In genomic region chr4:2799971-2800690, GRCh38 we compare ENCODE assay signal across 8 cellular contexts. TPM values are rescaled to one million over a fixed set of nuclear protein-coding genes. Genes with fewer than 3 reads are reported as not detected.
DNase-seq lines count a peak whose midpoint lies in the region; ATAC-seq and TF ChIP-seq lines count a peak whose summit lies in the region.

No MANE protein-coding gene starts in this region.

- peak overlapping the region; percentile 67 for H3K4me3 Mint-ChIP-seq in activated T-helper 2 cell treated with anti-CD3 and anti-CD28 coated beads, Interferon-gamma antibody, Interleukin-2, Interleukin-4, amounts not matched to agents 10 μg/mL and 5 μg/mL and 100 μg/mL, durations not matched to agents 14 hours and 24 hours and 36 hours (ENCODE audit: low read depth)
- peak overlapping the region; percentile 87 to 93 for H3K4me3 Mint-ChIP-seq in stimulated activated naive B cell treated with anti-CD40 and anti-IgM and Interleukin-4, amounts not matched to agents 10 μg/mL and 1 μg/mL and 100 μg/mL, for 72 hours

- H3K4me1 ChIP-seq in HUES6 (ENCODE audit: control insufficient read depth, insufficient read depth, low read length) (peaks cover 31% of the 10 kb centered on the region), hepatocyte (ENCODE audit: insufficient read depth) (peaks cover 55% of the 10 kb centered on the region)

- H3K27me3 ChIP-seq in HUES6 (ENCODE audit: control insufficient read depth, insufficient read depth, low read length) (no peaks in the 10 kb centered on the region), hepatocyte (no peaks in the 10 kb centered on the region), MG63 (no peaks in the 10 kb centered on the region)

- H3K4me2 ChIP-seq in hepatocyte = peak overlapping the region; percentile 61

- no peaks in the 10 kb centered on the region for H4K20me1 ChIP-seq in hepatocyte (ENCODE audit: insufficient read depth, poor library complexity, severe bottlenecking)

- H3K79me2 ChIP-seq in hepatocyte = peaks cover 40% of the 10 kb centered on the region

- H3K36me3 ChIP-seq in HUES6 (ENCODE audit: control insufficient read depth, insufficient read depth, low read length) (no peaks in the 10 kb centered on the region), hepatocyte (replicated peaks; ENCODE audit: insufficient read depth, low read depth) (no peaks in the 10 kb centered on the region), MG63 (peaks cover 4% of the 10 kb centered on the region; the same call in 1 of the 2 replicates)

- peak overlapping the region; percentile 9 for H3K9ac ChIP-seq in HUES6 (ENCODE audit: low read length)

- TF ChIP-seq CTCF in hepatocyte (IDR thresholded peaks at IDR 0.05; ENCODE audit: poor library complexity) = no peak

- H3K9me3 ChIP-seq in HUES6 (ENCODE audit: control insufficient read depth, insufficient read depth, low read depth, low read length) (no peaks in the 10 kb centered on the region), hepatocyte (ENCODE audit: low read depth) (no peaks in the 10 kb centered on the region), MG63 (no peaks in the 10 kb centered on the region)

- intact Hi-C loops in activated T-helper 2 cell treated with anti-CD3 and anti-CD28 coated beads, Interferon-gamma antibody, Interleukin-2, Interleukin-4, amounts not matched to agents 10 μg/mL and 5 μg/mL and 100 μg/mL, durations not matched to agents 14 hours and 24 hours and 36 hours (cut with micrococcal nuclease) = loop anchor here (2.0 kb wide), 2 partner anchors 35 to 53 kb away; no protein-coding TSS in a partner anchor

- no peak overlapping the region for H3K27ac Mint-ChIP-seq in activated T-helper 2 cell treated with anti-CD3 and anti-CD28 coated beads, Interferon-gamma antibody, Interleukin-2, Interleukin-4, amounts not matched to agents 10 μg/mL and 5 μg/mL and 100 μg/mL, durations not matched to agents 14 hours and 24 hours and 36 hours
- H3K27ac Mint-ChIP-seq in stimulated activated naive B cell treated with anti-CD40 and anti-IgM and Interleukin-4, amounts not matched to agents 10 μg/mL and 1 μg/mL and 100 μg/mL, for 72 hours = peak overlapping the region; percentile 96

- H3K27ac ChIP-seq in HUES6 (ENCODE audit: low read depth, low read length) (peak overlapping the region; percentile 24; the same call in 1 of the 2 replicates), hepatocyte (peak overlapping the region; percentile 94)

- H2AFZ ChIP-seq in hepatocyte = no peak overlapping the region

- peaks cover 37% of the 10 kb centered on the region for H3K4me1 Mint-ChIP-seq in activated T-helper 2 cell treated with anti-CD3 and anti-CD28 coated beads, Interferon-gamma antibody, Interleukin-2, Interleukin-4, amounts not matched to agents 10 μg/mL and 5 μg/mL and 100 μg/mL, durations not matched to agents 14 hours and 24 hours and 36 hours (ENCODE audit: low read depth)
- H3K4me1 Mint-ChIP-seq in stimulated activated naive B cell treated with anti-CD40 and anti-IgM and Interleukin-4, amounts not matched to agents 10 μg/mL and 1 μg/mL and 100 μg/mL, for 72 hours = peaks cover 64 to 92% of the 10 kb centered on the region in 2 donors

- H3K27me3 Mint-ChIP-seq in activated T-helper 2 cell treated with anti-CD3 and anti-CD28 coated beads, Interferon-gamma antibody, Interleukin-2, Interleukin-4, amounts not matched to agents 10 μg/mL and 5 μg/mL and 100 μg/mL, durations not matched to agents 14 hours and 24 hours and 36 hours (ENCODE audit: low read depth) = no peaks in the 10 kb centered on the region
- no peaks in the 10 kb centered on the region for H3K27me3 Mint-ChIP-seq in stimulated activated naive B cell treated with anti-CD40 and anti-IgM and Interleukin-4, amounts not matched to agents 10 μg/mL and 1 μg/mL and 100 μg/mL, for 72 hours

- H3K36me3 Mint-ChIP-seq in activated T-helper 2 cell treated with anti-CD3 and anti-CD28 coated beads, Interferon-gamma antibody, Interleukin-2, Interleukin-4, amounts not matched to agents 10 μg/mL and 5 μg/mL and 100 μg/mL, durations not matched to agents 14 hours and 24 hours and 36 hours (ENCODE audit: low read depth) = no peaks in the 10 kb centered on the region
- peaks cover 2 to 10% of the 10 kb centered on the region in 2 donors for H3K36me3 Mint-ChIP-seq in stimulated activated naive B cell treated with anti-CD40 and anti-IgM and Interleukin-4, amounts not matched to agents 10 μg/mL and 1 μg/mL and 100 μg/mL, for 72 hours

- no peak for ATAC-seq in stimulated activated naive B cell treated with anti-CD40 and anti-IgM and Interleukin-4, amounts not matched to agents 10 μg/mL and 1 μg/mL and 100 μg/mL, for 72 hours (replicated peaks)

- H3K9me2 ChIP-seq in hepatocyte (replicated peaks; ENCODE audit: insufficient read depth) = no peaks in the 10 kb centered on the region

- 86% methylated on average over 17 of the region's 23 CpGs for WGBS in hepatocyte (ENCODE audit: low lambda C conversion rate, missing lambda C conversion rate)

- H3K4me3 ChIP-seq in HUES6 (ENCODE audit: low read depth, low read length) (no peak overlapping the region), hepatocyte (no peak overlapping the region), MG63 (no peak overlapping the region)

- no peak for DNase-seq in activated T-helper 2 cell treated with anti-CD3 and anti-CD28 coated beads, Interferon-gamma antibody, Interleukin-2, Interleukin-4, amounts not matched to agents 10 μg/mL and 5 μg/mL and 100 μg/mL, durations not matched to agents 14 hours and 24 hours and 36 hours (ENCODE audit: low spot score)
- DNase-seq in hepatocyte (ENCODE audit: low spot score) = no peak
- DNase-seq in stimulated activated naive B cell treated with anti-CD40 and anti-IgM and Interleukin-4, amounts not matched to agents 10 μg/mL and 1 μg/mL and 100 μg/mL, for 72 hours = no peak
- no peak for DNase-seq in stimulated activated CD4-positive, alpha-beta T cell treated with anti-CD3 and anti-CD28 coated beads, Interleukin-1b, Interleukin-23, amount 100 ng/mL, for 48 hours
- no peak for DNase-seq in NCI-H526 (lab: John Stamatoyannopoulos, UW)
- DNase-seq in MG63 = no peak
- no peak for DNase-seq in NCI-H748 (lab: John Stamatoyannopoulos, UW; ENCODE audit: unreplicated experiment)

- no peaks in the 10 kb centered on the region for H3K9me3 Mint-ChIP-seq in activated T-helper 2 cell treated with anti-CD3 and anti-CD28 coated beads, Interferon-gamma antibody, Interleukin-2, Interleukin-4, amounts not matched to agents 10 μg/mL and 5 μg/mL and 100 μg/mL, durations not matched to agents 14 hours and 24 hours and 36 hours
- H3K9me3 Mint-ChIP-seq in stimulated activated naive B cell treated with anti-CD40 and anti-IgM and Interleukin-4, amounts not matched to agents 10 μg/mL and 1 μg/mL and 100 μg/mL, for 72 hours = no peaks in the 10 kb centered on the region

RNA-seq across cellular contexts. Expression of gene SH3BP2, which starts 7.2 kb away (rescaled TPM):
- total RNA-seq in activated T-helper 2 cell treated with anti-CD3 and anti-CD28 coated beads, Interferon-gamma antibody, Interleukin-2, Interleukin-4, amounts not matched to agents 10 μg/mL and 5 μg/mL and 100 μg/mL, durations not matched to agents 14 hours and 24 hours and 36 hours = 64.3 and 72.7 TPM in 2 replicates
- 15.0 and 25.7 TPM in 2 replicates for total RNA-seq in hepatocyte
- polyA plus RNA-seq in hepatocyte = 24.3 and 29.6 TPM in 2 replicates
- 9.0 and 9.6 TPM in 2 replicates for total RNA-seq in MG63 (2014; rRNA removed; shearing (Covaris generic); ENCODE audit: low replicate concordance)

RNA-seq across cellular contexts. Expression of gene ADD1, which starts 43.5 kb away (rescaled TPM):
- 240 and 242 TPM in 2 replicates for total RNA-seq in activated T-helper 2 cell treated with anti-CD3 and anti-CD28 coated beads, Interferon-gamma antibody, Interleukin-2, Interleukin-4, amounts not matched to agents 10 μg/mL and 5 μg/mL and 100 μg/mL, durations not matched to agents 14 hours and 24 hours and 36 hours
- total RNA-seq in hepatocyte = 143 and 179 TPM in 2 replicates
- polyA plus RNA-seq in hepatocyte = 174 and 208 TPM in 2 replicates
- 62.5 and 77.3 TPM in 2 replicates for total RNA-seq in MG63 (2014; rRNA removed; shearing (Covaris generic); ENCODE audit: low replicate concordance)

RNA-seq across cellular contexts. Expression of gene TNIP2, which starts 44.0 kb away (rescaled TPM):
- 69.2 and 72.1 TPM in 2 replicates for total RNA-seq in activated T-helper 2 cell treated with anti-CD3 and anti-CD28 coated beads, Interferon-gamma antibody, Interleukin-2, Interleukin-4, amounts not matched to agents 10 μg/mL and 5 μg/mL and 100 μg/mL, durations not matched to agents 14 hours and 24 hours and 36 hours
- total RNA-seq in hepatocyte = 38.2 and 42.7 TPM in 2 replicates
- 43.0 and 50.8 TPM in 2 replicates for polyA plus RNA-seq in hepatocyte
- 32.5 and 78.0 TPM in 2 replicates for total RNA-seq in MG63 (2014; rRNA removed; shearing (Covaris generic); ENCODE audit: low replicate concordance)
